24 cellular contexts compared by ENCODE assay signal in the genomic region with DNA sequence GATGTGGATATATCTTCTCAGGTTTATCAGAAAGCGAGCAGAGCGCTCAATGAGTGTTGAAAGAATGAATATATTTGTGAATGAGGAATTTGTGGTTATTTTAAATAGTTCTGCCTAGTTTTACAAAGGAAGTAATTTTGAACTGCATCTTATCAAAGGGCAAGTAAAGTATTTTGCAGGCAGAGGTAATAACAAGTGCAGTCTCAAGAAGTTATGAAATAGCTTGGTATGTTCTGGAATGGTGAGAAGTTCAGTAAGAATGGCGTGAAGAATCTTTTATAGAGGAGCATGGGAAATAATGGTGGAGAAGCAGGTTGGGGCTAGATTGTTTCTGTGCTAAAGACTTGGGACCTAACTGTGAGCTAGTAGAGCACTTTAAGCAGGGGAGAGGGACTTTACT. TPM values are rescaled to one million over a fixed set of nuclear protein-coding genes. Genes with fewer than 3 reads are reported as not detected.
DNase-seq lines count a peak whose midpoint lies in the region; ATAC-seq and TF ChIP-seq lines count a peak whose summit lies in the region.
"Had no signal": no experiment of that assay in that cellular context is flagged by ENCODE, and none has a peak within 500 bp of the region (broad histone marks: within the 10 kb centered on the region; RNA-seq: fewer than 3 reads in every experiment).

No MANE protein-coding gene starts in this region.

- H3K36me3 ChIP-seq in CD4-positive, alpha-beta memory T cell (ENCODE audit: insufficient read depth, low read length) = peaks cover 22% of the 10 kb centered on the region
- peaks cover 33% of the 10 kb centered on the region for H3K36me3 ChIP-seq in Loucy (ENCODE audit: insufficient read depth, low read length)
- peaks cover 31% of the 10 kb centered on the region for H3K36me3 ChIP-seq in adipocyte (ENCODE audit: control insufficient read depth, insufficient read depth, low read length, severe bottlenecking)
- H3K36me3 ChIP-seq in left lung = peaks cover 0 to 25% of the 10 kb centered on the region in 2 donors
- H3K36me3 ChIP-seq: prostate gland, thoracic aorta had no signal

- peaks cover 15 to 27% of the 10 kb centered on the region in 2 donors for H3K36me3 Mint-ChIP-seq in CD4-positive, alpha-beta memory T cell
- H3K36me3 Mint-ChIP-seq in activated CD4-positive, alpha-beta memory T cell treated with anti-CD3 and anti-CD28 coated beads for 36 hours = peaks cover 23% of the 10 kb centered on the region

- H3K4me2 ChIP-seq in Loucy (ENCODE audit: low read depth, low read length, poor library complexity, severe bottlenecking) = peak overlapping the region; percentile 20

- H3K9me3 Mint-ChIP-seq in CD4-positive, alpha-beta memory T cell = no peaks in the 10 kb centered on the region
- no peaks in the 10 kb centered on the region for H3K9me3 Mint-ChIP-seq in activated CD4-positive, alpha-beta memory T cell treated with anti-CD3 and anti-CD28 coated beads for 36 hours
- H3K9me3 Mint-ChIP-seq: activated CD8-positive, alpha-beta T cell treated with anti-CD3 and anti-CD28 coated beads for 36 hours; CD4-positive, alpha-beta T cell had no signal

- H3K9ac ChIP-seq in Loucy (ENCODE audit: low read depth, low read length, poor library complexity, severe bottlenecking) (no peak overlapping the region), adipocyte (ENCODE audit: low read length) (no peak overlapping the region)

- no peak overlapping the region for H3K27ac ChIP-seq in CD4-positive, alpha-beta memory T cell (ENCODE audit: low read depth, low read length)
- H3K27ac ChIP-seq in left lung = no peak overlapping the region
- H3K27ac ChIP-seq in RWPE1 = no peak overlapping the region
- H3K27ac ChIP-seq: gastrocnemius medialis, prostate gland, thoracic aorta had no signal

- CTCF ChIA-PET in CD4-positive, alpha-beta memory T cell (lab: Charles Lee; ENCODE audit: partially characterized antibody) = interaction anchor here (1.2 to 1.5 kb wide), 2 partner anchors 37 to 45 kb away, joined by 3 read pairs; no protein-coding TSS in a partner anchor
- CTCF ChIA-PET in activated CD4-positive, alpha-beta memory T cell treated with anti-CD3 and anti-CD28 coated beads for 36 hours (lab: Charles Lee) = no interaction called here
- CTCF ChIA-PET in RWPE1 (lab: Yijun Ruan, JAX) = no interaction called here

- no peaks in the 10 kb centered on the region for H3K27me3 ChIP-seq in CD4-positive, alpha-beta memory T cell (ENCODE audit: insufficient read depth, low read length)
- H3K27me3 ChIP-seq in Loucy (ENCODE audit: insufficient read depth, low read length, poor library complexity, severe bottlenecking) (no peaks in the 10 kb centered on the region), adipocyte (replicated peaks; ENCODE audit: control insufficient read depth, insufficient read depth, low read length) (no peaks in the 10 kb centered on the region), left lung (no peaks in the 10 kb centered on the region)
- H3K27me3 ChIP-seq: gastrocnemius medialis had no signal

- no peaks in the 10 kb centered on the region for H3K9me3 ChIP-seq in CD4-positive, alpha-beta memory T cell (ENCODE audit: control insufficient read depth in 1 of 2, low read length in 2 of 2)
- no peaks in the 10 kb centered on the region for H3K9me3 ChIP-seq in Loucy (ENCODE audit: insufficient read depth, low read depth, low read length)
- no peaks in the 10 kb centered on the region for H3K9me3 ChIP-seq in adipocyte (ENCODE audit: control insufficient read depth, low read length)
- H3K9me3 ChIP-seq in left lung = no peaks in the 10 kb centered on the region
- H3K9me3 ChIP-seq: gastrocnemius medialis, prostate gland, thoracic aorta had no signal

- H3K4me1 ChIP-seq in CD4-positive, alpha-beta memory T cell (ENCODE audit: insufficient read depth, low read length) = no peaks in the 10 kb centered on the region
- peaks cover 40% of the 10 kb centered on the region for H3K4me1 ChIP-seq in Loucy (ENCODE audit: insufficient read depth, low read length, poor library complexity, severe bottlenecking)
- peaks cover 5% of the 10 kb centered on the region for H3K4me1 ChIP-seq in adipocyte (ENCODE audit: control insufficient read depth, insufficient read depth, low read length)
- H3K4me1 ChIP-seq in left lung = peaks cover 0 to 14% of the 10 kb centered on the region in 2 donors
- H3K4me1 ChIP-seq: gastrocnemius medialis, prostate gland had no signal

- TF ChIP-seq CTCF in Loucy (conservative IDR thresholded peaks at IDR 0.05; ENCODE audit: low read length) = no peak
- no peak for TF ChIP-seq CTCF in left lung (IDR thresholded peaks at IDR 0.05)
- TF ChIP-seq CTCF in RWPE1 (conservative IDR thresholded peaks at IDR 0.05; ENCODE audit: low read depth) = no peak

- ATAC-seq in left lung = peak; percentile 74
- ATAC-seq in GM18873 (IDR thresholded peaks at IDR 0.05; ENCODE audit: low FRiP score, unreplicated experiment) = no peak
- ATAC-seq: activated CD4-positive, CD25-positive, alpha-beta regulatory T cell treated with anti-CD3 and anti-CD28 coated beads, Interleukin-2, amount 50 U/mL, for 24 hours; activated CD8-positive, alpha-beta T cell treated with anti-CD3 and anti-CD28 coated beads for 36 hours; gastrocnemius medialis had no signal

- in situ Hi-C loops in KBM-7 (cut with MboI; ENCODE audit: low pct_unique_long_range_greater_than_20kb, low sequenced_read_pairs) = no loop called here

- H2AFZ ChIP-seq in Loucy (ENCODE audit: low read length) = no peak overlapping the region

- H3K4me1 Mint-ChIP-seq in CD4-positive, alpha-beta memory T cell = peaks cover 24 to 32% (median 25%) of the 10 kb centered on the region in 4 donors
- peaks cover 21% of the 10 kb centered on the region for H3K4me1 Mint-ChIP-seq in activated CD4-positive, alpha-beta memory T cell treated with anti-CD3 and anti-CD28 coated beads for 36 hours (ENCODE audit: low read depth)

- POLR2A ChIA-PET in CD4-positive, alpha-beta memory T cell (lab: Charles Lee; ENCODE audit: partially characterized antibody) = interaction anchor here (1.1 kb wide), 1 partner anchor 11 kb away, joined by 7 read pairs; a partner anchor contains a TSS
- POLR2A ChIA-PET in activated CD4-positive, alpha-beta memory T cell treated with anti-CD3 and anti-CD28 coated beads for 36 hours (lab: Charles Lee) = no interaction called here
- POLR2A ChIA-PET in RWPE1 (lab: Yijun Ruan, JAX; ENCODE audit: low non-redundant PET) = no interaction called here

- H3K4me3 Mint-ChIP-seq in CD4-positive, alpha-beta memory T cell = no peak overlapping the region
- no peak overlapping the region for H3K4me3 Mint-ChIP-seq in activated CD4-positive, alpha-beta memory T cell treated with anti-CD3 and anti-CD28 coated beads for 36 hours
- H3K4me3 Mint-ChIP-seq: activated CD8-positive, alpha-beta T cell treated with anti-CD3 and anti-CD28 coated beads for 36 hours; CD4-positive, alpha-beta T cell had no signal

- H3K27me3 Mint-ChIP-seq in CD4-positive, alpha-beta memory T cell = no peaks in the 10 kb centered on the region
- H3K27me3 Mint-ChIP-seq in activated CD4-positive, alpha-beta memory T cell treated with anti-CD3 and anti-CD28 coated beads for 36 hours = no peaks in the 10 kb centered on the region
- H3K27me3 Mint-ChIP-seq: activated CD8-positive, alpha-beta T cell treated with anti-CD3 and anti-CD28 coated beads for 36 hours; CD4-positive, alpha-beta T cell had no signal

- peaks cover 85% of the 10 kb centered on the region for H3K79me2 ChIP-seq in Loucy (ENCODE audit: insufficient read depth, low read length)

- peaks cover 85% of the 10 kb centered on the region for H4K20me1 ChIP-seq in Loucy (ENCODE audit: insufficient read depth, low read length, poor library complexity, severe bottlenecking)

- no peak overlapping the region for H3K4me3 ChIP-seq in CD4-positive, alpha-beta memory T cell (ENCODE audit: low read length in 2 of 2)
- H3K4me3 ChIP-seq in Loucy (ENCODE audit: low read length, poor library complexity, severe bottlenecking) (no peak overlapping the region), adipocyte (ENCODE audit: low read length) (no peak overlapping the region), left lung (no peak overlapping the region)
- H3K4me3 ChIP-seq: gastrocnemius medialis, lung, prostate gland, thoracic aorta had no signal

- H3F3A ChIP-seq in Loucy (ENCODE audit: low read depth) = no peaks in the 10 kb centered on the region

- H3K27ac Mint-ChIP-seq in CD4-positive, alpha-beta memory T cell = peak overlapping the region in 5 of 7 donors; percentile 1 to 75 (median 13)
- H3K27ac Mint-ChIP-seq in activated CD4-positive, alpha-beta memory T cell treated with anti-CD3 and anti-CD28 coated beads for 36 hours = no peak overlapping the region
- H3K27ac Mint-ChIP-seq: activated CD8-positive, alpha-beta T cell treated with anti-CD3 and anti-CD28 coated beads for 36 hours; CD4-positive, alpha-beta T cell had no signal

- intact Hi-C loops in CD4-positive, alpha-beta memory T cell (cut with micrococcal nuclease) = no loop called here
- intact Hi-C loops in left lung (cut with DNase I) = no loop called here
- intact Hi-C loops in activated CD4-positive, alpha-beta memory T cell treated with anti-CD3 and anti-CD28 coated beads for 36 hours (cut with micrococcal nuclease) = no loop called here

- no peak for DNase-seq in CD4-positive, alpha-beta memory T cell
- peak; percentile 3 for DNase-seq in adipocyte (ENCODE audit: low read depth)
- no peak for DNase-seq in left lung
- no peak for DNase-seq in activated CD4-positive, alpha-beta memory T cell treated with anti-CD3 and anti-CD28 coated beads for 36 hours
- no peak for DNase-seq in KBM-7
- DNase-seq in RWPE1 (ENCODE audit: low spot score) = no peak
- DNase-seq: activated CD8-positive, alpha-beta T cell treated with anti-CD3 and anti-CD28 coated beads for 36 hours; activated naive CD4-positive, alpha-beta T cell treated with Interleukin-2 at 50 U/mL for 16 hours; aorta; CD4-positive, alpha-beta T cell; DMS53; erythroblast; gastrocnemius medialis; hypothalamus; islet precursor cell; NCI-H1417; NCI-H510A had no signal

- H3K9me2 ChIP-seq in Loucy (replicated peaks; ENCODE audit: low read depth, low read length) = no peaks in the 10 kb centered on the region

RNA-seq across cellular contexts. Expression of a gene that starts 10.9 kb away (rescaled TPM):
- 10 to 100 TPM; 24.6 to 25.0 TPM for total RNA-seq in CD4-positive, alpha-beta memory T cell
- polyA plus RNA-seq in CD4-positive, alpha-beta memory T cell = 10 to 100 TPM; 14.8 to 16.8 TPM
- 10 to 100 TPM; 18.9 to 22.8 TPM for total RNA-seq in left lung
- total RNA-seq in activated CD4-positive, alpha-beta memory T cell treated with anti-CD3 and anti-CD28 coated beads for 36 hours = 10 to 100 TPM; 46.0 to 52.0 TPM

RNA-seq across cellular contexts. Expression of a gene that starts 31.8 kb away (rescaled TPM):
- total RNA-seq in CD4-positive, alpha-beta memory T cell = not detected
- not detected for polyA plus RNA-seq in CD4-positive, alpha-beta memory T cell
- total RNA-seq in left lung = not detected
- not detected for total RNA-seq in activated CD4-positive, alpha-beta memory T cell treated with anti-CD3 and anti-CD28 coated beads for 36 hours
- total RNA-seq: activated CD8-positive, alpha-beta T cell treated with anti-CD3 and anti-CD28 coated beads for 36 hours; aorta; CD4-positive, alpha-beta T cell; gastrocnemius medialis; LHCN-M2; lung had no signal
- polyA plus RNA-seq: aorta had no signal
